Comparison of ENCODE assay signal across 28 cellular contexts in genomic region chr1:9735800-9736199, GRCh38.
A peak's percentile ranks its signal among the peaks of the same experiment; 100 is the strongest.
DNase-seq lines count a peak whose midpoint lies in the region; ATAC-seq, FAIRE-seq and TF ChIP-seq lines count a peak whose summit lies in the region.
"Had no signal": no experiment of that assay in that cellular context is flagged by ENCODE, and none has a peak within 500 bp of the region (broad histone marks: within the 10 kb centered on the region; RNA-seq: fewer than 3 reads in every experiment).

No MANE protein-coding gene starts in this region.

- H3K36me3 ChIP-seq in bronchial epithelial cell (ENCODE audit: control insufficient read depth, insufficient read depth, low read length), result peaks cover 46% of the 10 kb centered on the region
- peaks cover 93% of the 10 kb centered on the region for H3K36me3 ChIP-seq in OCI-LY7 (ENCODE audit: insufficient read depth, low read length)

- DNase-seq in activated T-cell treated with anti-CD3 and anti-CD28 coated beads, Interleukin-2, amount 50 U/mL, for 24 hours, result no peak
- DNase-seq in activated T-cell treated with anti-CD3 and anti-CD28 coated beads, Interleukin-2, amount 50 U/mL, for 4 hours, result no peak
- no peak for DNase-seq in CD4-positive, alpha-beta T cell
- DNase-seq in bronchial epithelial cell (ENCODE audit: low read depth) (no peak), nephron progenitor cell (no peak), kidney glomerular epithelial cell (lab: John Stamatoyannopoulos, UW) (no peak), OCI-LY7 (ENCODE audit: low spot score) (no peak), foreskin melanocyte (no peak)
- DNase-seq: BE2C; Caco-2; CD4-positive, alpha-beta memory T cell; DMS 273 treated with DMSO at 0.1 percent for 48 hours; DMS79 treated with DMSO at 0.1 percent for 48 hours; GM23248; NCI-H1092 treated with DMSO at 0.1 percent for 48 hours; NCI-H1436 treated with DMSO at 0.1 percent for 48 hours; NCI-H1930; NCI-H226; NCI-H510A treated with DMSO at 0.1 percent for 48 hours; NCI-H774; NK-92 treated with Interleukin-12 subunit alpha and Interleukin-12 subunit beta, amount 100 ng/mL, for 24 hours; Peyer's patch had no signal

- no peaks in the 10 kb centered on the region for H3K27me3 ChIP-seq in CD4-positive, alpha-beta T cell (ENCODE audit: control insufficient read depth, insufficient read depth, low read length)
- H3K27me3 ChIP-seq in bronchial epithelial cell (ENCODE audit: control insufficient read depth, insufficient read depth, low read length), result no peaks in the 10 kb centered on the region
- H3K27me3 ChIP-seq: BE2C, Peyer's patch, SJSA1 had no signal

- H3K4me1 ChIP-seq in OCI-LY7 (ENCODE audit: insufficient read depth, low read length, poor library complexity, severe bottlenecking), result peaks cover 7% of the 10 kb centered on the region
- H3K4me1 ChIP-seq: A549, BE2C, Caco-2, SJSA1 had no signal

- no peaks in the 10 kb centered on the region for H4K20me1 ChIP-seq in OCI-LY7 (ENCODE audit: insufficient read depth, low read length)

- H3K4me1 Mint-ChIP-seq in activated T-cell treated with anti-CD3 and anti-CD28 coated beads, Interleukin-2, amount 50 U/mL, for 24 hours (ENCODE audit: low read depth), result peaks cover 31% of the 10 kb centered on the region
- peaks cover 32% of the 10 kb centered on the region for H3K4me1 Mint-ChIP-seq in activated T-cell treated with anti-CD3 and anti-CD28 coated beads, Interleukin-2, amount 50 U/mL, for 4 hours (ENCODE audit: low read depth)
- peaks cover 45% of the 10 kb centered on the region for H3K4me1 Mint-ChIP-seq in CD4-positive, alpha-beta T cell (ENCODE audit: low read depth)
- H3K4me1 Mint-ChIP-seq in nephron progenitor cell, result no peaks in the 10 kb centered on the region

- no peak overlapping the region for H2AFZ ChIP-seq in OCI-LY7 (ENCODE audit: low read length)
- H2AFZ ChIP-seq: GM23248 had no signal

- no peak overlapping the region for H3K4me3 Mint-ChIP-seq in activated T-cell treated with anti-CD3 and anti-CD28 coated beads, Interleukin-2, amount 50 U/mL, for 24 hours
- H3K4me3 Mint-ChIP-seq in activated T-cell treated with anti-CD3 and anti-CD28 coated beads, Interleukin-2, amount 50 U/mL, for 4 hours, result no peak overlapping the region
- H3K4me3 Mint-ChIP-seq in CD4-positive, alpha-beta T cell, result no peak overlapping the region
- no peak overlapping the region for H3K4me3 Mint-ChIP-seq in nephron progenitor cell
- H3K4me3 Mint-ChIP-seq: CD4-positive, alpha-beta memory T cell had no signal

- peak overlapping the region; percentile 20 for H3K27ac Mint-ChIP-seq in activated T-cell treated with anti-CD3 and anti-CD28 coated beads, Interleukin-2, amount 50 U/mL, for 24 hours
- H3K27ac Mint-ChIP-seq in CD4-positive, alpha-beta T cell, result peak overlapping the region; percentile 9
- H3K27ac Mint-ChIP-seq in nephron progenitor cell, result peak overlapping the region; percentile 54

- H3K36me3 Mint-ChIP-seq in activated T-cell treated with anti-CD3 and anti-CD28 coated beads, Interleukin-2, amount 50 U/mL, for 24 hours (ENCODE audit: low read depth), result peaks cover 89% of the 10 kb centered on the region
- peaks cover 36% of the 10 kb centered on the region for H3K36me3 Mint-ChIP-seq in activated T-cell treated with anti-CD3 and anti-CD28 coated beads, Interleukin-2, amount 50 U/mL, for 4 hours (ENCODE audit: insufficient read depth)
- peaks cover 92% of the 10 kb centered on the region for H3K36me3 Mint-ChIP-seq in CD4-positive, alpha-beta T cell (ENCODE audit: low read depth)
- peaks cover 85% of the 10 kb centered on the region for H3K36me3 Mint-ChIP-seq in nephron progenitor cell (ENCODE audit: low read depth)

- POLR2A ChIA-PET in CD4-positive, alpha-beta T cell (lab: Charles Lee), result interaction anchor here (1.2 to 2.1 kb wide), 2 partner anchors 18 to 84 kb away, joined by 3 to 7 read pairs; partner anchors contain the start of gene PIK3CD
- POLR2A ChIA-PET in OCI-LY7 (lab: Charles Lee), result no interaction called here

- CTCF ChIA-PET in CD4-positive, alpha-beta T cell (lab: Charles Lee), result no interaction called here
- CTCF ChIA-PET in OCI-LY7 (lab: Charles Lee; ENCODE audit: unreplicated experiment), result no interaction called here

- peak; percentile 68 for FAIRE-seq in bronchial epithelial cell (lab: Jason Lieb, UNC)
- FAIRE-seq: A549, GM12878, HTR-8/SVneo had no signal

- intact Hi-C loops in CD4-positive, alpha-beta T cell (cut with DNase I, micrococcal nuclease), result no loop called here
- intact Hi-C loops in OCI-LY7 (cut with micrococcal nuclease; ENCODE audit: unreplicated experiment), result no loop called here

- H3K4me3 ChIP-seq in bronchial epithelial cell (ENCODE audit: low read depth, low read length) (no peak overlapping the region), OCI-LY7 (ENCODE audit: low read depth, low read length, poor library complexity, severe bottlenecking) (no peak overlapping the region)
- H3K4me3 ChIP-seq: A549, GM12878, GM23248, Peyer's patch, SJSA1 had no signal

- ATAC-seq in activated T-cell treated with anti-CD3 and anti-CD28 coated beads, Interleukin-2, amount 50 U/mL, for 4 hours, result no peak
- ATAC-seq in CD4-positive, alpha-beta T cell (ENCODE audit: poor library complexity), result no peak
- ATAC-seq: A549, GM12878, HCT116 had no signal

- H3K9me3 ChIP-seq in CD4-positive, alpha-beta T cell (ENCODE audit: control insufficient read depth, low read length), result no peaks in the 10 kb centered on the region
- H3K9me3 ChIP-seq in OCI-LY7 (ENCODE audit: low read length), result no peaks in the 10 kb centered on the region
- H3K9me3 ChIP-seq: A549, BE2C, Caco-2, Peyer's patch, SJSA1 had no signal

- no peaks in the 10 kb centered on the region for H3K79me2 ChIP-seq in OCI-LY7 (ENCODE audit: insufficient read depth, low read depth, low read length)

- no peaks in the 10 kb centered on the region for H3K9me3 Mint-ChIP-seq in activated T-cell treated with anti-CD3 and anti-CD28 coated beads, Interleukin-2, amount 50 U/mL, for 24 hours
- H3K9me3 Mint-ChIP-seq in activated T-cell treated with anti-CD3 and anti-CD28 coated beads, Interleukin-2, amount 50 U/mL, for 4 hours, result no peaks in the 10 kb centered on the region
- no peaks in the 10 kb centered on the region for H3K9me3 Mint-ChIP-seq in CD4-positive, alpha-beta T cell
- peaks cover 6% of the 10 kb centered on the region for H3K9me3 Mint-ChIP-seq in nephron progenitor cell

- BruUV-seq in OCI-LY7 (replicated peaks; lab: Mats Ljungman, UMichigan), result no TSS peak

- H3K27me3 Mint-ChIP-seq in activated T-cell treated with anti-CD3 and anti-CD28 coated beads, Interleukin-2, amount 50 U/mL, for 24 hours, result no peaks in the 10 kb centered on the region
- H3K27me3 Mint-ChIP-seq in activated T-cell treated with anti-CD3 and anti-CD28 coated beads, Interleukin-2, amount 50 U/mL, for 4 hours (ENCODE audit: low read depth), result no peaks in the 10 kb centered on the region
- no peaks in the 10 kb centered on the region for H3K27me3 Mint-ChIP-seq in CD4-positive, alpha-beta T cell
- no peaks in the 10 kb centered on the region for H3K27me3 Mint-ChIP-seq in nephron progenitor cell (ENCODE audit: low read depth, poor library complexity)
- H3K27me3 Mint-ChIP-seq: CD4-positive, alpha-beta memory T cell had no signal

- H3K9me2 ChIP-seq in OCI-LY7 (ENCODE audit: insufficient read depth, low read length), result no peaks in the 10 kb centered on the region

- no peak overlapping the region for H3K27ac ChIP-seq in CD4-positive, alpha-beta T cell (ENCODE audit: low read depth, low read length)
- no peak overlapping the region for H3K27ac ChIP-seq in OCI-LY7 (ENCODE audit: low read depth, low read length, poor library complexity, severe bottlenecking)
- H3K27ac ChIP-seq: A549, GM23248, KMS-11, Peyer's patch, SJSA1 had no signal

- H3K4me2 ChIP-seq in OCI-LY7 (ENCODE audit: low read length), result no peak overlapping the region
- H3K4me2 ChIP-seq: A549, KMS-11 had no signal

- TF ChIP-seq CTCF in CD4-positive, alpha-beta T cell (IDR thresholded peaks at IDR 0.05), result no peak
- TF ChIP-seq CTCF in bronchial epithelial cell (IDR thresholded peaks at IDR 0.05; ENCODE audit: insufficient read depth, low read length, severe bottlenecking) (no peak), nephron progenitor cell (IDR thresholded peaks at IDR 0.05) (no peak), OCI-LY7 (conservative IDR thresholded peaks at IDR 0.05; ENCODE audit: low read length) (no peak)
